In the genomic region with DNA sequence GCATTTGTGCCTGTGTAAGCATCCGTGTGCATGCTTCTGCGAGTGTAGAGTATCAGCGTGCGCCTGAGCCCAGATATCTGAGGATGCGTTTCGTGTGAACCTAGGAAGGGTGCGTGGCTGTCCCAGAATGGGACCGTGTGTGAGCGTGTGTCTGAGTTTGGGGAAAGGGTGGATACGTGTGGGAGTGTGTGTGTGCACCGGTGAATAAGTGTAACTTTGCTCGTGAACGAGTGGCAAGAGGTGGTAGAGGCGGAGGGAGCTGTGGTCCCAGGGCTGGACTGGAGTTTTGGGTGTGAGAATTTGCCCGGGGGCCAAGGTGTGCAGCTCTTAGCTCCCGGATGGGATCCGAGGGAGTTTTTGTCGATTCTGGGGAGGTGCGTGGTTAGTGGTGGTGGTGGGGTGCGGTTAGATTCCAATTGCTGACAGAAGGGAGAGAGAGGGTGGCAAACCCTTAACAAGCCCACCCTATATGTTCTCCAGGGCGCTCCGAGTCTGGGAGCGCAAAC, we compare ENCODE assay signal across 9 cellular contexts. TPM values are rescaled to one million over a fixed set of nuclear protein-coding genes. Genes with fewer than 3 reads are reported as not detected.
DNase-seq lines count a peak whose midpoint lies in the region; ATAC-seq lines count a peak whose summit lies in the region.
"Had no signal": no experiment of that assay in that cellular context is flagged by ENCODE, and none has a peak within 500 bp of the region (broad histone marks: within the 10 kb centered on the region; RNA-seq: fewer than 3 reads in every experiment).

No MANE protein-coding gene starts in this region.

- no peak overlapping the region for H3K27ac ChIP-seq in skeletal muscle tissue (ENCODE audit: low read depth, low read length)

- DNase-seq in T-helper 1 cell (no peak), DMS153 treated with DMSO at 0.1 percent for 48 hours (lab: John Stamatoyannopoulos, UW; ENCODE audit: unreplicated experiment) (no peak)
- no peak for DNase-seq in activated CD4-positive, alpha-beta memory T cell treated with anti-CD3 and anti-CD28 coated beads, Interleukin-2, amount 10 ng/mL, durations not matched to agents 7 days and 5 days
- no peak for DNase-seq in effector CD4-positive, alpha-beta T cell

- H3K9ac ChIP-seq in iPS-15b (ENCODE audit: low read depth, low read length) (no peak overlapping the region), skeletal muscle tissue (ENCODE audit: low read depth in 1 of 3, low read length in 3 of 3) (peak overlapping the region in 1 of 3 donors; percentile 68)

- H3K4me3 ChIP-seq in iPS-15b (ENCODE audit: low read depth, low read length) (peak overlapping the region; percentile 61), skeletal muscle tissue (ENCODE audit: low read length in 3 of 3) (peak overlapping the region; percentile 30 to 66 (median 41))

- no peaks in the 10 kb centered on the region for H3K4me1 ChIP-seq in iPS-15b (ENCODE audit: control insufficient read depth, insufficient read depth, low read length)
- peaks cover 9 to 27% (median 17%) of the 10 kb centered on the region in 3 donors for H3K4me1 ChIP-seq in skeletal muscle tissue (ENCODE audit: control insufficient read depth in 3 of 3, insufficient read depth in 3 of 3, low read length in 3 of 3)
- H3K4me1 ChIP-seq: BE2C had no signal

- peak overlapping the region; percentile 10 for H3K27ac Mint-ChIP-seq in T-helper 1 cell treated with Interleukin-12 subunit alpha and Interleukin-12 subunit beta and Interleukin-4 antibody, amounts not matched to agents 30 μg/mL and 1 μg/mL, for 36 hours
- H3K27ac Mint-ChIP-seq in activated CD4-positive, alpha-beta memory T cell treated with anti-CD3 and anti-CD28 coated beads, Interleukin-2, amount 10 ng/mL, durations not matched to agents 7 days and 5 days, result no peak overlapping the region

- peaks cover 38% of the 10 kb centered on the region for H3K27me3 ChIP-seq in iPS-15b (ENCODE audit: control insufficient read depth, insufficient read depth, low read length)
- peaks cover 13 to 27% (median 15%) of the 10 kb centered on the region in 3 donors for H3K27me3 ChIP-seq in skeletal muscle tissue (ENCODE audit: control insufficient read depth in 3 of 3, insufficient read depth in 3 of 3, low read length in 3 of 3)

- H3K36me3 ChIP-seq in iPS-15b (ENCODE audit: control insufficient read depth, insufficient read depth, low read length) (no peaks in the 10 kb centered on the region), skeletal muscle tissue (ENCODE audit: control insufficient read depth in 3 of 3, insufficient read depth in 3 of 3, low read length in 3 of 3) (no peaks in the 10 kb centered on the region)
- H3K36me3 ChIP-seq: BE2C had no signal

- H3K4me3 Mint-ChIP-seq in T-helper 1 cell treated with Interleukin-12 subunit alpha and Interleukin-12 subunit beta and Interleukin-4 antibody, amounts not matched to agents 30 μg/mL and 1 μg/mL, for 36 hours, result peak overlapping the region; percentile 62
- H3K4me3 Mint-ChIP-seq in activated CD4-positive, alpha-beta memory T cell treated with anti-CD3 and anti-CD28 coated beads, Interleukin-2, amount 10 ng/mL, durations not matched to agents 7 days and 5 days, result peak overlapping the region; percentile 36

- H3K9me3 ChIP-seq in iPS-15b (ENCODE audit: control insufficient read depth, insufficient read depth, low read length) (no peaks in the 10 kb centered on the region), skeletal muscle tissue (ENCODE audit: control insufficient read depth in 3 of 3, low read length in 3 of 3) (no peaks in the 10 kb centered on the region)
- H3K9me3 ChIP-seq: BE2C had no signal

- no peaks in the 10 kb centered on the region for H3K9me3 Mint-ChIP-seq in T-helper 1 cell treated with Interleukin-12 subunit alpha and Interleukin-12 subunit beta and Interleukin-4 antibody, amounts not matched to agents 30 μg/mL and 1 μg/mL, for 36 hours
- H3K9me3 Mint-ChIP-seq in activated CD4-positive, alpha-beta memory T cell treated with anti-CD3 and anti-CD28 coated beads, Interleukin-2, amount 10 ng/mL, durations not matched to agents 7 days and 5 days, result no peaks in the 10 kb centered on the region

- peaks cover 2% of the 10 kb centered on the region for H3K36me3 Mint-ChIP-seq in T-helper 1 cell treated with Interleukin-12 subunit alpha and Interleukin-12 subunit beta and Interleukin-4 antibody, amounts not matched to agents 30 μg/mL and 1 μg/mL, for 36 hours (ENCODE audit: low read depth)
- H3K36me3 Mint-ChIP-seq in activated CD4-positive, alpha-beta memory T cell treated with anti-CD3 and anti-CD28 coated beads, Interleukin-2, amount 10 ng/mL, durations not matched to agents 7 days and 5 days (ENCODE audit: low read depth), result no peaks in the 10 kb centered on the region

- CTCF ChIA-PET in activated CD4-positive, alpha-beta memory T cell treated with anti-CD3 and anti-CD28 coated beads, Interleukin-2, amount 10 ng/mL, durations not matched to agents 7 days and 5 days (lab: Charles Lee), result interaction anchor here (0.6 to 1.5 kb wide), 11 partner anchors 13 to 144 kb away, joined by 3 to 9 read pairs (median 3); no protein-coding TSS in a partner anchor

- peaks cover 53% of the 10 kb centered on the region for H3K27me3 Mint-ChIP-seq in T-helper 1 cell treated with Interleukin-12 subunit alpha and Interleukin-12 subunit beta and Interleukin-4 antibody, amounts not matched to agents 30 μg/mL and 1 μg/mL, for 36 hours (ENCODE audit: low read depth)
- H3K27me3 Mint-ChIP-seq in activated CD4-positive, alpha-beta memory T cell treated with anti-CD3 and anti-CD28 coated beads, Interleukin-2, amount 10 ng/mL, durations not matched to agents 7 days and 5 days, result peaks cover 50% of the 10 kb centered on the region

- POLR2A ChIA-PET in activated CD4-positive, alpha-beta memory T cell treated with anti-CD3 and anti-CD28 coated beads, Interleukin-2, amount 10 ng/mL, durations not matched to agents 7 days and 5 days (lab: Charles Lee), result no interaction called here

- peaks cover 14% of the 10 kb centered on the region for H3K4me1 Mint-ChIP-seq in T-helper 1 cell treated with Interleukin-12 subunit alpha and Interleukin-12 subunit beta and Interleukin-4 antibody, amounts not matched to agents 30 μg/mL and 1 μg/mL, for 36 hours (ENCODE audit: low read depth)
- peaks cover 17% of the 10 kb centered on the region for H3K4me1 Mint-ChIP-seq in activated CD4-positive, alpha-beta memory T cell treated with anti-CD3 and anti-CD28 coated beads, Interleukin-2, amount 10 ng/mL, durations not matched to agents 7 days and 5 days

- no peak for ATAC-seq in HG03469 (IDR thresholded peaks at IDR 0.05; ENCODE audit: unreplicated experiment)

RNA-seq across cellular contexts. Expression of gene COL27A1, which starts 0.7 kb away (rescaled TPM):
- total RNA-seq in activated CD4-positive, alpha-beta memory T cell treated with anti-CD3 and anti-CD28 coated beads, Interleukin-2, amount 10 ng/mL, durations not matched to agents 7 days and 5 days, result 1 to 10 TPM in 1 of 2 experiments, under 1 TPM in 1; 0.50 to 1.2 TPM
- total RNA-seq in skeletal muscle tissue, result 8.9 TPM

RNA-seq across cellular contexts. Expression of gene KIF12, which starts 55.6 kb away (rescaled TPM):
- total RNA-seq in activated CD4-positive, alpha-beta memory T cell treated with anti-CD3 and anti-CD28 coated beads, Interleukin-2, amount 10 ng/mL, durations not matched to agents 7 days and 5 days, result not detected
- total RNA-seq in skeletal muscle tissue, result not detected
